In the genomic region with DNA sequence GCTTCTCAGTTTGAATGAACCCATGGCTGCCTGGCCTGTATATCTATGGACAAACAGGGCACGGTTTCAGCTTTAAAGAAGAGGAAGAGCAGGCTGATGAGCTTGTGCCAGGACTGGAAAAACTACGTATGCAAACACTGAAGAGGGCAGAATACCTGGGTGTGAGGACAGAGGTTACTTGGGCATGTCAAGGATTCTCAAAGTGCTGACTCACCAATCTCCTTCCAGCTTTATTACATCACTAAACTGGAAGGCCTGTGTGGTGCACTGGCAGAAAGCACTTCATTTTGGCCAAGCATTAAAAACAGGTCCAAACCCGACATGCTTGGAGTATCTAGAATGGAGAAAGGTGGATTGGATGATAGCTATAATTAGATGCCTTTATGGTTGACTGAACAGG, we compare ENCODE assay signal across 14 cellular contexts.
DNase-seq lines count a peak whose midpoint lies in the region; ATAC-seq, FAIRE-seq and TF ChIP-seq lines count a peak whose summit lies in the region.
"Had no signal": no experiment of that assay in that cellular context is flagged by ENCODE, and none has a peak within 500 bp of the region (broad histone marks: within the 10 kb centered on the region; RNA-seq: fewer than 3 reads in every experiment).

No MANE protein-coding gene starts in this region.

- H3K9me2 ChIP-seq in Karpas-422 (replicated peaks; ENCODE audit: insufficient read depth, low read length) = no peaks in the 10 kb centered on the region

- peaks cover 50% of the 10 kb centered on the region for H3K4me1 ChIP-seq in A549
- H3K4me1 ChIP-seq in Karpas-422 (ENCODE audit: low read length) = peaks cover 46% of the 10 kb centered on the region
- peaks cover 4 to 16% of the 10 kb centered on the region in 2 experiments; a peak in 4 of 5 replicates for H3K4me1 ChIP-seq in K562 (replicated peaks in 1 of 2; ENCODE audit: control insufficient read depth in 2 of 2, insufficient read depth in 2 of 2, low read length in 2 of 2)
- H3K4me1 ChIP-seq in left lung = peaks cover 4 to 52% of the 10 kb centered on the region in 2 donors
- H3K4me1 ChIP-seq in testis = peaks cover 35% of the 10 kb centered on the region

- BruUV-seq in K562 (replicated peaks; lab: Mats Ljungman, UMichigan) = no TSS peak

- intact Hi-C loops in K562 (cut with micrococcal nuclease) = loop anchor here (5.0 kb wide), 4 partner anchors 164 to 754 kb away; a partner anchor contains a TSS
- intact Hi-C loops in left lung (cut with DNase I) = loop anchor here (10.0 kb wide), 2 partner anchors 171 to 431 kb away; a partner anchor contains a TSS
- intact Hi-C loops in testis (cut with DNase I; ENCODE audit: low total_unique reads) = loop anchor here (10.0 kb wide), 1 partner anchor 71 kb away; no protein-coding TSS in a partner anchor
- intact Hi-C loops in Right ventricle myocardium superior (cut with DNase I) = loop anchor here (2.0 to 10.0 kb wide), 2 partner anchors 75 to 431 kb away; a partner anchor contains a TSS

- H4K20me1 ChIP-seq in Karpas-422 (ENCODE audit: insufficient read depth, low read depth, low read length) = no peaks in the 10 kb centered on the region
- no peaks in the 10 kb centered on the region for H4K20me1 ChIP-seq in K562 (replicated peaks; ENCODE audit: control insufficient read depth, insufficient read depth, low read length)

- peak in 1 of 2 experiments; percentile 49 for DNase-seq in A549 (ENCODE audit: low read depth in 1 of 2, low spot score in 1 of 2)
- DNase-seq in Karpas-422 = peak; percentile 36
- DNase-seq in K562 (ENCODE audit: extremely low read depth in 1 of 4, low spot score in 3 of 4) = no peak
- DNase-seq in left lung = no peak
- DNase-seq in GM19239 (ENCODE audit: insufficient read length, low spot score) = no peak
- no peak for DNase-seq in testis
- DNase-seq in NCI-H187 treated with DMSO at 0.1 percent for 48 hours (lab: John Stamatoyannopoulos, UW) = no peak
- DNase-seq in Right ventricle myocardium superior = no peak
- DNase-seq: activated CD8-positive, alpha-beta T cell treated with anti-CD3 and anti-CD28 coated beads for 36 hours; activated naive CD8-positive, alpha-beta T cell treated with anti-CD3 and anti-CD28 coated beads for 36 hours; MV-4-11; NCI-H748 treated with DMSO at 0.1 percent for 48 hours; stimulated activated CD4-positive, alpha-beta T cell treated with anti-CD3 and anti-CD28 coated beads, Interleukin-1b, Interleukin-23, amount 100 ng/mL, for 48 hours; stimulated activated naive CD4-positive, alpha-beta T cell had no signal

- TF ChIP-seq POLR2A in A549 (IDR thresholded peaks at IDR 0.05; ENCODE audit: low read length) (no peak), K562 (conservative IDR thresholded peaks at IDR 0.05) (no peak), testis (IDR thresholded peaks at IDR 0.05) (no peak)

- TF ChIP-seq EP300 in A549 (IDR thresholded peaks at IDR 0.05) = no peak
- TF ChIP-seq EP300 in K562 (IDR thresholded peaks at IDR 0.05; ENCODE audit: low read length) = no peak

- H3K4me2 ChIP-seq in A549 (peak overlapping the region; percentile 48), Karpas-422 (ENCODE audit: low read depth, low read length, poor library complexity, severe bottlenecking) (no peak overlapping the region), K562 (ENCODE audit: insufficient read depth, low read length) (no peak overlapping the region)

- H3K9me3 ChIP-seq in A549 = no peaks in the 10 kb centered on the region
- no peaks in the 10 kb centered on the region for H3K9me3 ChIP-seq in Karpas-422 (ENCODE audit: low read length)
- H3K9me3 ChIP-seq in K562 (replicated peaks; ENCODE audit: control insufficient read depth, insufficient read depth, low read depth, low read length) = no peaks in the 10 kb centered on the region
- no peaks in the 10 kb centered on the region for H3K9me3 ChIP-seq in left lung
- no peaks in the 10 kb centered on the region for H3K9me3 ChIP-seq in testis

- H3K27ac ChIP-seq in A549 = peak overlapping the region; percentile 37 to 64; a peak in 4 of 6 replicates
- no peak overlapping the region for H3K27ac ChIP-seq in Karpas-422 (ENCODE audit: low read length)
- H3K27ac ChIP-seq in K562 (ENCODE audit: extremely low read depth, low read depth, low read length) = no peak overlapping the region
- H3K27ac ChIP-seq in left lung = no peak overlapping the region
- H3K27ac ChIP-seq in testis = no peak overlapping the region

- 34% methylated on average over 3 of the region's 3 CpGs for WGBS in A549 (ENCODE audit: missing lambda C conversion rate)
- 4% methylated on average over 3 of the region's 3 CpGs for WGBS in K562 (ENCODE audit: insufficient coverage, low coverage, missing lambda C conversion rate)
- 79 to 85% methylated on average over 3 of the region's 3 CpGs for WGBS in testis, 2 donors

- H2AFZ ChIP-seq in Karpas-422 (ENCODE audit: low read length) = no peak overlapping the region
- H2AFZ ChIP-seq in K562 (ENCODE audit: low read depth, low read length) = no peak overlapping the region

- FAIRE-seq in A549 (lab: Jason Lieb, UNC) (no peak), K562 (lab: Jason Lieb, UNC) (no peak), GM19239 (lab: Jason Lieb, UNC) (no peak)

- no peak for TF ChIP-seq CTCF in A549 (IDR thresholded peaks at IDR 0.05)
- no peak for TF ChIP-seq CTCF in K562 (IDR thresholded peaks at IDR 0.05 in 2 of 3, conservative IDR thresholded peaks at IDR 0.05 in 1 of 3; ENCODE audit: insufficient read depth in 2 of 3, low read depth in 1 of 3, low read length in 3 of 3)
- TF ChIP-seq CTCF in left lung (IDR thresholded peaks at IDR 0.05) = no peak
- no peak for TF ChIP-seq CTCF in testis (IDR thresholded peaks at IDR 0.05)

- no peak overlapping the region for H3K4me3 ChIP-seq in A549
- H3K4me3 ChIP-seq in Karpas-422 (ENCODE audit: low read length) = no peak overlapping the region
- H3K4me3 ChIP-seq in K562 = no peak overlapping the region
- no peak overlapping the region for H3K4me3 ChIP-seq in left lung
- H3K4me3 ChIP-seq in testis = no peak overlapping the region

- no peaks in the 10 kb centered on the region for H3K27me3 ChIP-seq in Karpas-422 (ENCODE audit: low read length)
- no peaks in the 10 kb centered on the region; a peak in 1 of 5 replicates for H3K27me3 ChIP-seq in K562 (ENCODE audit: control insufficient read depth in 2 of 2, insufficient read depth in 2 of 2, low read length in 2 of 2)
- no peaks in the 10 kb centered on the region for H3K27me3 ChIP-seq in left lung
- no peaks in the 10 kb centered on the region for H3K27me3 ChIP-seq in testis

- H3K9ac ChIP-seq in Karpas-422 (ENCODE audit: low read length) = no peak overlapping the region
- H3K9ac ChIP-seq in K562 (ENCODE audit: insufficient read depth in 1 of 2, low read depth in 2 of 2, low read length in 2 of 2) = no peak overlapping the region

- TF ChIP-seq RAD21 in A549 (conservative IDR thresholded peaks at IDR 0.05 in 1 of 2, IDR thresholded peaks at IDR 0.05 in 1 of 2) = no peak
- TF ChIP-seq RAD21 in K562 (CRISPR knock-in tag; conservative IDR thresholded peaks at IDR 0.05 in 1 of 2, IDR thresholded peaks at IDR 0.05 in 1 of 2) = no peak

- H3K79me2 ChIP-seq in Karpas-422 (ENCODE audit: low read length) (no peaks in the 10 kb centered on the region), K562 (ENCODE audit: control insufficient read depth, insufficient read depth, low read length) (no peaks in the 10 kb centered on the region)

- in situ Hi-C loops in K562 (cut with MboI) = loop anchor here (5.0 kb wide), 2 partner anchors 69 to 434 kb away; no protein-coding TSS in a partner anchor

- H3K36me3 ChIP-seq in Karpas-422 (ENCODE audit: insufficient read depth, low read length) (no peaks in the 10 kb centered on the region), K562 (ENCODE audit: control insufficient read depth, insufficient read depth, low read length) (no peaks in the 10 kb centered on the region), left lung (no peaks in the 10 kb centered on the region), testis (ENCODE audit: low read depth, missing control alignments) (no peaks in the 10 kb centered on the region)

- POLR2A ChIA-PET in A549 (lab: Yijun Ruan, JAX) (no interaction called here), K562 (lab: Yijun Ruan, JAX) (interaction anchor here (0.6 to 1.6 kb wide), 3 partner anchors 11 to 67 kb away, joined by 3 to 5 read pairs (median 3); no protein-coding TSS in a partner anchor)

- CTCF ChIA-PET in A549 (lab: Yijun Ruan, JAX) (interaction anchor here (1.2 to 6.4 kb wide), 12 partner anchors 9 to 493 kb away, joined by 3 to 46 read pairs (median 6); no protein-coding TSS in a partner anchor), K562 (lab: Yijun Ruan, JAX; ENCODE audit: low intra/inter-chr PET ratio) (interaction anchor here (3.7 kb wide), 1 partner anchor 75 kb away, joined by 68 read pairs; no protein-coding TSS in a partner anchor)

- no peaks in the 10 kb centered on the region for H3K9me1 ChIP-seq in K562 (ENCODE audit: control insufficient read depth, insufficient read depth, low read length)

- ATAC-seq in A549 = peak in 1 of 2 experiments; percentile 32; a peak in 1 of 6 replicates
- ATAC-seq in K562 = no peak
- peak; percentile 52 for ATAC-seq in left lung
- no peak for ATAC-seq in Right ventricle myocardium superior (ENCODE audit: poor library complexity)
- ATAC-seq: activated CD8-positive, alpha-beta T cell treated with anti-CD3 and anti-CD28 coated beads for 36 hours had no signal

TF ChIP-seq in A549, 52 proteins besides CTCF, POLR2A, EP300 and RAD21 (continues in another document):
- TF ChIP-seq, protein P1, sequence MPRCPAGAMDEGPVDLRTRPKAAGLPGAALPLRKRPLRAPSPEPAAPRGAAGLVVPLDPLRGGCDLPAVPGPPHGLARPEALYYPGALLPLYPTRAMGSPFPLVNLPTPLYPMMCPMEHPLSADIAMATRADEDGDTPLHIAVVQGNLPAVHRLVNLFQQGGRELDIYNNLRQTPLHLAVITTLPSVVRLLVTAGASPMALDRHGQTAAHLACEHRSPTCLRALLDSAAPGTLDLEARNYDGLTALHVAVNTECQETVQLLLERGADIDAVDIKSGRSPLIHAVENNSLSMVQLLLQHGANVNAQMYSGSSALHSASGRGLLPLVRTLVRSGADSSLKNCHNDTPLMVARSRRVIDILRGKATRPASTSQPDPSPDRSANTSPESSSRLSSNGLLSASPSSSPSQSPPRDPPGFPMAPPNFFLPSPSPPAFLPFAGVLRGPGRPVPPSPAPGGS (IDR thresholded peaks at IDR 0.05) = no peak

TF ChIP-seq in K562, 482 proteins besides CTCF, POLR2A, EP300 and RAD21 (continues in another document):
- TF ChIP-seq BACH1 (tag; IDR thresholded peaks at IDR 0.05) = peak; percentile 77; the same call in 1 of the 2 replicates
- peak; percentile 97 for TF ChIP-seq ZNF316 (IDR thresholded peaks at IDR 0.05)
- peak in 1 of 2 experiments; percentile 38; a peak in 2 of 4 replicates for TF ChIP-seq NRF1 (conservative IDR thresholded peaks at IDR 0.05 in 1 of 2, IDR thresholded peaks at IDR 0.05 in 1 of 2)
- no peak for TF ChIP-seq TCFL5 (CRISPR knock-in tag; conservative IDR thresholded peaks at IDR 0.05)
- no peak for TF ChIP-seq ETV6 (IDR thresholded peaks at IDR 0.05; ENCODE audit: borderline replicate concordance in 1 of 2, low read depth in 2 of 2, low read length in 1 of 2)
- no peak for TF ChIP-seq ETV6 (CRISPR knock-in tag; IDR thresholded peaks at IDR 0.05; ENCODE audit: borderline replicate concordance)

Comparison
In these comparisons a context has a peak if more than half of its experiments do, and no peak if none do; other contexts are left out.
1. H3K27ac ChIP-seq: peak in A549 (2 of 2); none in Karpas-422 (single experiment), K562 (single experiment), left lung (0 of 2) and testis (0 of 2).